Comparison of ENCODE assay signal across 24 cellular contexts in genomic region chrX:15434205-15434604, GRCh38. TPM values are rescaled to one million over a fixed set of nuclear protein-coding genes. Genes with fewer than 3 reads are reported as not detected.
A peak's percentile ranks its signal among the peaks of the same experiment; 100 is the strongest.
DNase-seq lines count a peak whose midpoint lies in the region; ATAC-seq and TF ChIP-seq lines count a peak whose summit lies in the region.
"Had no signal": no experiment of that assay in that cellular context is flagged by ENCODE, and none has a peak within 500 bp of the region (broad histone marks: within the 10 kb centered on the region; RNA-seq: fewer than 3 reads in every experiment).

No MANE protein-coding gene starts in this region.

- TF ChIP-seq CTCF in HEK293 (tag by site-specific recombination; IDR thresholded peaks at IDR 0.05) (no peak), NB4 (IDR thresholded peaks at IDR 0.05; ENCODE audit: low read depth, low read length) (no peak)

- no peaks in the 10 kb centered on the region for H3K4me1 ChIP-seq in HEK293 (ENCODE audit: control insufficient read depth, insufficient read depth, low read length)
- H3K4me1 ChIP-seq: BE2C, BLaER1 had no signal

- H3K4me3 ChIP-seq in HEK293 (ENCODE audit: low read depth, low read length), result no peak overlapping the region
- H3K4me3 ChIP-seq in NB4 (ENCODE audit: low read depth, low read length), result no peak overlapping the region
- H3K4me3 ChIP-seq: BLaER1, GM12878 had no signal

- no peaks in the 10 kb centered on the region for H3K27me3 Mint-ChIP-seq in dendritic cell treated with granulocyte-macrophage colony-stimulating factor and Interleukin-4, amounts not matched to agents 40 ng/mL and 50 ng/mL, for 4 days
- H3K27me3 Mint-ChIP-seq in activated CD4-positive, alpha-beta memory T cell treated with anti-CD3 and anti-CD28 coated beads, Interleukin-2, amount 10 ng/mL, durations not matched to agents 7 days and 5 days, result peaks cover 14% of the 10 kb centered on the region
- peaks cover 26% of the 10 kb centered on the region for H3K27me3 Mint-ChIP-seq in stimulated activated memory B cell treated with anti-CD40 and anti-IgM and Interleukin-4, amounts not matched to agents 10 μg/mL and 1 μg/mL and 100 μg/mL, for 72 hours

- peak; percentile 0 for DNase-seq in NB4 (ENCODE audit: low read depth)
- no peak for DNase-seq in activated CD4-positive, alpha-beta memory T cell treated with anti-CD3 and anti-CD28 coated beads, Interleukin-2, amount 10 ng/mL, durations not matched to agents 7 days and 5 days
- DNase-seq: 8988T; ACHN; BE2C; C1 segment of cervical spinal cord; CD4-positive, CD25-positive, alpha-beta regulatory T cell; CD8-positive, alpha-beta memory T cell; COR-L47; DMS 273 treated with DMSO at 0.1 percent for 48 hours; DMS153; DMS53; DMS79; DND-41; EL; GDM1 had no signal

- no peak overlapping the region for H3K4me3 Mint-ChIP-seq in dendritic cell treated with granulocyte-macrophage colony-stimulating factor and Interleukin-4, amounts not matched to agents 40 ng/mL and 50 ng/mL, for 4 days
- H3K4me3 Mint-ChIP-seq in activated CD4-positive, alpha-beta memory T cell treated with anti-CD3 and anti-CD28 coated beads, Interleukin-2, amount 10 ng/mL, durations not matched to agents 7 days and 5 days, result no peak overlapping the region
- no peak overlapping the region for H3K4me3 Mint-ChIP-seq in stimulated activated memory B cell treated with anti-CD40 and anti-IgM and Interleukin-4, amounts not matched to agents 10 μg/mL and 1 μg/mL and 100 μg/mL, for 72 hours
- H3K4me3 Mint-ChIP-seq: CD14-positive monocyte; CD4-positive, CD25-positive, alpha-beta regulatory T cell; CD8-positive, alpha-beta memory T cell had no signal

- H3K9me3 Mint-ChIP-seq in dendritic cell treated with granulocyte-macrophage colony-stimulating factor and Interleukin-4, amounts not matched to agents 40 ng/mL and 50 ng/mL, for 4 days, result peaks cover 20% of the 10 kb centered on the region
- H3K9me3 Mint-ChIP-seq in activated CD4-positive, alpha-beta memory T cell treated with anti-CD3 and anti-CD28 coated beads, Interleukin-2, amount 10 ng/mL, durations not matched to agents 7 days and 5 days, result no peaks in the 10 kb centered on the region
- H3K9me3 Mint-ChIP-seq in stimulated activated memory B cell treated with anti-CD40 and anti-IgM and Interleukin-4, amounts not matched to agents 10 μg/mL and 1 μg/mL and 100 μg/mL, for 72 hours, result peaks cover 5% of the 10 kb centered on the region
- H3K9me3 Mint-ChIP-seq: CD8-positive, alpha-beta memory T cell had no signal

- H3K27ac Mint-ChIP-seq in dendritic cell treated with granulocyte-macrophage colony-stimulating factor and Interleukin-4, amounts not matched to agents 40 ng/mL and 50 ng/mL, for 4 days, result peak overlapping the region; percentile 36
- H3K27ac Mint-ChIP-seq in activated CD4-positive, alpha-beta memory T cell treated with anti-CD3 and anti-CD28 coated beads, Interleukin-2, amount 10 ng/mL, durations not matched to agents 7 days and 5 days, result no peak overlapping the region
- H3K27ac Mint-ChIP-seq in stimulated activated memory B cell treated with anti-CD40 and anti-IgM and Interleukin-4, amounts not matched to agents 10 μg/mL and 1 μg/mL and 100 μg/mL, for 72 hours, result no peak overlapping the region
- H3K27ac Mint-ChIP-seq: CD14-positive monocyte; CD4-positive, alpha-beta memory T cell; CD4-positive, CD25-positive, alpha-beta regulatory T cell; CD8-positive, alpha-beta memory T cell had no signal

- POLR2A ChIA-PET in HEK293 (lab: Yijun Ruan, JAX), result no interaction called here
- POLR2A ChIA-PET in activated CD4-positive, alpha-beta memory T cell treated with anti-CD3 and anti-CD28 coated beads, Interleukin-2, amount 10 ng/mL, durations not matched to agents 7 days and 5 days (lab: Charles Lee), result no interaction called here

- H3K9me3 ChIP-seq in HEK293 (ENCODE audit: control insufficient read depth, insufficient read depth, low read depth, low read length), result no peaks in the 10 kb centered on the region
- H3K9me3 ChIP-seq: BE2C, BLaER1 had no signal

- no peak for TF ChIP-seq POLR2A in NB4 (IDR thresholded peaks at IDR 0.05; ENCODE audit: extremely low read depth, insufficient read length)

- no peak overlapping the region for H3K27ac ChIP-seq in HEK293 (ENCODE audit: extremely low read depth, low read depth, low read length)
- H3K27ac ChIP-seq: BLaER1 had no signal

- intact Hi-C loops in dendritic cell treated with granulocyte-macrophage colony-stimulating factor and Interleukin-4, amounts not matched to agents 40 ng/mL and 50 ng/mL, for 4 days (cut with micrococcal nuclease), result no loop called here

- H3K36me3 ChIP-seq in HEK293 (ENCODE audit: control insufficient read depth in 2 of 2, insufficient read depth in 1 of 2, low read length in 2 of 2), result no peaks in the 10 kb centered on the region
- H3K36me3 ChIP-seq: BE2C, BLaER1 had no signal

- ATAC-seq in stimulated activated memory B cell treated with anti-CD40 and anti-IgM and Interleukin-4, amounts not matched to agents 10 μg/mL and 1 μg/mL and 100 μg/mL, for 72 hours, result no peak
- ATAC-seq: GM12878 had no signal

- peaks cover 40% of the 10 kb centered on the region for H3K4me1 Mint-ChIP-seq in dendritic cell treated with granulocyte-macrophage colony-stimulating factor and Interleukin-4, amounts not matched to agents 40 ng/mL and 50 ng/mL, for 4 days (ENCODE audit: low read depth)
- H3K4me1 Mint-ChIP-seq in activated CD4-positive, alpha-beta memory T cell treated with anti-CD3 and anti-CD28 coated beads, Interleukin-2, amount 10 ng/mL, durations not matched to agents 7 days and 5 days, result no peaks in the 10 kb centered on the region
- no peaks in the 10 kb centered on the region for H3K4me1 Mint-ChIP-seq in stimulated activated memory B cell treated with anti-CD40 and anti-IgM and Interleukin-4, amounts not matched to agents 10 μg/mL and 1 μg/mL and 100 μg/mL, for 72 hours
- H3K4me1 Mint-ChIP-seq: CD4-positive, alpha-beta memory T cell; CD4-positive, CD25-positive, alpha-beta regulatory T cell; CD8-positive, alpha-beta memory T cell had no signal

- CTCF ChIA-PET in HEK293 (lab: Yijun Ruan, JAX), result no interaction called here
- CTCF ChIA-PET in activated CD4-positive, alpha-beta memory T cell treated with anti-CD3 and anti-CD28 coated beads, Interleukin-2, amount 10 ng/mL, durations not matched to agents 7 days and 5 days (lab: Charles Lee), result no interaction called here

- H3K36me3 Mint-ChIP-seq in dendritic cell treated with granulocyte-macrophage colony-stimulating factor and Interleukin-4, amounts not matched to agents 40 ng/mL and 50 ng/mL, for 4 days (ENCODE audit: low read depth), result peaks cover 6% of the 10 kb centered on the region
- H3K36me3 Mint-ChIP-seq in activated CD4-positive, alpha-beta memory T cell treated with anti-CD3 and anti-CD28 coated beads, Interleukin-2, amount 10 ng/mL, durations not matched to agents 7 days and 5 days (ENCODE audit: low read depth), result no peaks in the 10 kb centered on the region
- H3K36me3 Mint-ChIP-seq in stimulated activated memory B cell treated with anti-CD40 and anti-IgM and Interleukin-4, amounts not matched to agents 10 μg/mL and 1 μg/mL and 100 μg/mL, for 72 hours, result no peaks in the 10 kb centered on the region
- H3K36me3 Mint-ChIP-seq: CD14-positive monocyte; CD4-positive, alpha-beta memory T cell; CD4-positive, CD25-positive, alpha-beta regulatory T cell; CD8-positive, alpha-beta memory T cell had no signal

TF ChIP-seq in HEK293, 187 proteins besides CTCF, POLR2A, EP300 and RAD21:
- TF ChIP-seq PATZ1 (tag by site-specific recombination; IDR thresholded peaks at IDR 0.05) (no peak), ZNF366 (tag by site-specific recombination; conservative IDR thresholded peaks at IDR 0.05) (peak; percentile 63), ZEB2 (tag by site-specific recombination; IDR thresholded peaks at IDR 0.05) (no peak), PRDM1 (tag by site-specific recombination; IDR thresholded peaks at IDR 0.05) (peak; percentile 16; the same call in 1 of the 2 replicates)

RNA-seq across cellular contexts. Expression of gene VEGFD, which starts 50.0 kb away (rescaled TPM):
- under 1 TPM in 1 of 2 experiments, not detected in 1; 0.10 TPM for total RNA-seq in activated CD4-positive, alpha-beta memory T cell treated with anti-CD3 and anti-CD28 coated beads, Interleukin-2, amount 10 ng/mL, durations not matched to agents 7 days and 5 days
- total RNA-seq: CD4-positive, CD25-positive, alpha-beta regulatory T cell; CD8-positive, alpha-beta memory T cell; G401; GM12878 had no signal

RNA-seq across cellular contexts. Expression of gene PIR, which starts 58.9 kb away (rescaled TPM):
- total RNA-seq in activated CD4-positive, alpha-beta memory T cell treated with anti-CD3 and anti-CD28 coated beads, Interleukin-2, amount 10 ng/mL, durations not matched to agents 7 days and 5 days, result 1 to 10 TPM; 5.1 to 5.6 TPM
- total RNA-seq: CD4-positive, CD25-positive, alpha-beta regulatory T cell had no signal
